9 cellular contexts compared by ENCODE assay signal in genomic region chrX:119234931-119235555, GRCh38. TPM values are rescaled to one million over a fixed set of nuclear protein-coding genes. Genes with fewer than 3 reads are reported as not detected.
A peak's percentile ranks its signal among the peaks of the same experiment; 100 is the strongest.
DNase-seq lines count a peak whose midpoint lies in the region; ATAC-seq, FAIRE-seq and TF ChIP-seq lines count a peak whose summit lies in the region.
"Had no signal": no experiment of that assay in that cellular context is flagged by ENCODE, and none has a peak within 500 bp of the region (broad histone marks: within the 10 kb centered on the region; RNA-seq: fewer than 3 reads in every experiment).

No MANE protein-coding gene starts in this region.

- H3K4me2 ChIP-seq in neural cell (ENCODE audit: low read length), result no peak overlapping the region

- H3K4me1 Mint-ChIP-seq in CD4-positive, alpha-beta memory T cell, result peaks cover 8 to 35% (median 15%) of the 10 kb centered on the region in 4 donors

- no peak for TF ChIP-seq RAD21 in neural cell (conservative IDR thresholded peaks at IDR 0.05)

- no peaks in the 10 kb centered on the region for H3F3A ChIP-seq in neural cell (ENCODE audit: insufficient read depth, low read length, poor library complexity, severe bottlenecking)

- peak overlapping the region; percentile 93 for H3K9ac ChIP-seq in neural cell (ENCODE audit: low read length)

- intact Hi-C loops in CD4-positive, alpha-beta memory T cell (cut with micrococcal nuclease), result loop anchor here (5.0 kb wide), 3 partner anchors 162 to 1367 kb away; partner anchors contain the start of genes MCTS1 and SLC25A43

- POLR2A ChIA-PET in CD4-positive, alpha-beta memory T cell (lab: Charles Lee; ENCODE audit: partially characterized antibody), result no interaction called here

- FAIRE-seq in endometrium (lab: Jason Lieb, UNC), result peak; percentile 46

- no peaks in the 10 kb centered on the region for H3K9me2 ChIP-seq in neural cell (ENCODE audit: insufficient read depth, low read length)

- H2AFZ ChIP-seq in neural cell (ENCODE audit: low read depth, low read length), result no peak overlapping the region

- DNase-seq in CD4-positive, alpha-beta memory T cell, result no peak
- DNase-seq in M059J (ENCODE audit: low read depth), result peak; percentile 8
- no peak for DNase-seq in A172 (ENCODE audit: low spot score)
- DNase-seq in stimulated activated CD4-positive, alpha-beta T cell treated with anti-CD3 and anti-CD28 coated beads, Interleukin-4, amount 100 ng/mL, for 1 hour, result no peak
- no peak for DNase-seq in AG08396 (ENCODE audit: low spot score)
- DNase-seq: MV-4-11 had no signal

- H3K4me1 ChIP-seq in CD4-positive, alpha-beta memory T cell (ENCODE audit: insufficient read depth, low read length), result peaks cover 22% of the 10 kb centered on the region

- peak overlapping the region in 1 of 7 donors; percentile 26 for H3K27ac Mint-ChIP-seq in CD4-positive, alpha-beta memory T cell

- peaks cover 0 to 4% of the 10 kb centered on the region in 2 donors for H3K36me3 Mint-ChIP-seq in CD4-positive, alpha-beta memory T cell

- no peak overlapping the region for H3K4me3 ChIP-seq in CD4-positive, alpha-beta memory T cell (ENCODE audit: low read length in 2 of 2)
- peak overlapping the region; percentile 89 for H3K4me3 ChIP-seq in neural cell (ENCODE audit: low read length)

- ATAC-seq in HG02852 (IDR thresholded peaks at IDR 0.05; ENCODE audit: unreplicated experiment), result no peak

- peaks cover 0 to 3% (median 0%) of the 10 kb centered on the region in 8 donors for H3K9me3 Mint-ChIP-seq in CD4-positive, alpha-beta memory T cell

- no peaks in the 10 kb centered on the region for H3K36me3 ChIP-seq in CD4-positive, alpha-beta memory T cell (ENCODE audit: insufficient read depth, low read length)
- no peaks in the 10 kb centered on the region for H3K36me3 ChIP-seq in neural cell (ENCODE audit: insufficient read depth, low read length)

- H4K20me1 ChIP-seq in neural cell (ENCODE audit: insufficient read depth), result no peaks in the 10 kb centered on the region

- H3K27me3 Mint-ChIP-seq in CD4-positive, alpha-beta memory T cell, result no peaks in the 10 kb centered on the region

- TF ChIP-seq EP300 in neural cell (conservative IDR thresholded peaks at IDR 0.05; ENCODE audit: poor library complexity, severe bottlenecking), result no peak

- no peak overlapping the region for H3K27ac ChIP-seq in CD4-positive, alpha-beta memory T cell (ENCODE audit: low read depth, low read length)
- H3K27ac ChIP-seq in neural cell (ENCODE audit: low read length), result peak overlapping the region; percentile 87

- H3K27me3 ChIP-seq in CD4-positive, alpha-beta memory T cell (ENCODE audit: insufficient read depth, low read length), result no peaks in the 10 kb centered on the region
- no peaks in the 10 kb centered on the region for H3K27me3 ChIP-seq in neural cell (ENCODE audit: insufficient read depth, low read depth, low read length)

- CTCF ChIA-PET in CD4-positive, alpha-beta memory T cell (lab: Charles Lee; ENCODE audit: partially characterized antibody), result no interaction called here

- H3K9me3 ChIP-seq in CD4-positive, alpha-beta memory T cell (ENCODE audit: control insufficient read depth in 1 of 2, low read length in 2 of 2), result no peaks in the 10 kb centered on the region
- H3K9me3 ChIP-seq in neural cell (ENCODE audit: low read length), result no peaks in the 10 kb centered on the region

- H3K79me2 ChIP-seq in neural cell (replicated peaks; ENCODE audit: insufficient read depth, low read length), result peaks cover 29% of the 10 kb centered on the region

- H3K4me3 Mint-ChIP-seq in CD4-positive, alpha-beta memory T cell, result peak overlapping the region; percentile 82 to 92 (median 90)

- no peak for TF ChIP-seq CTCF in neural cell (IDR thresholded peaks at IDR 0.05; ENCODE audit: poor library complexity, severe bottlenecking)

TF ChIP-seq in neural cell, 6 proteins besides CTCF, POLR2A, EP300 and RAD21:
- TF ChIP-seq EZH2 (IDR thresholded peaks at IDR 0.05; ENCODE audit: borderline replicate concordance, insufficient read depth, low read length, poor library complexity, severe bottlenecking) (no peak), MXI1 (conservative IDR thresholded peaks at IDR 0.05; ENCODE audit: poor library complexity, severe bottlenecking) (no peak), TAF1 (IDR thresholded peaks at IDR 0.05; ENCODE audit: low read depth) (no peak), SMC3 (conservative IDR thresholded peaks at IDR 0.05; ENCODE audit: poor library complexity) (no peak), REST (IDR thresholded peaks at IDR 0.05; ENCODE audit: borderline replicate concordance) (no peak), POLR2AphosphoS5 (IDR thresholded peaks at IDR 0.05) (no peak)

RNA-seq across cellular contexts. Expression of gene PGRMC1, which starts 1.0 kb away (rescaled TPM):
- 10 to 100 TPM; 15.9 to 17.2 TPM for total RNA-seq in CD4-positive, alpha-beta memory T cell
- polyA plus RNA-seq in CD4-positive, alpha-beta memory T cell, result 10 to 100 TPM; 21.2 to 29.7 TPM
- total RNA-seq in M059J (2014; rRNA removed; shearing (Covaris generic)), result 563 and 702 TPM in 2 replicates
- polyA plus RNA-seq in neural cell, result 667 and 672 TPM in 2 replicates
- 399 and 408 TPM in 2 replicates for polyA minus RNA-seq in neural cell
- total RNA-seq in A172 (2014; rRNA removed; shearing (Covaris generic)), result 79.5 and 85.1 TPM in 2 replicates
